ENCODE assay signal across 8 cellular contexts in genomic region chr2:3001595-3002184, GRCh38.
A peak's percentile ranks its signal among the peaks of the same experiment; 100 is the strongest.
DNase-seq lines count a peak whose midpoint lies in the region; ATAC-seq, FAIRE-seq and TF ChIP-seq lines count a peak whose summit lies in the region.

No MANE protein-coding gene starts in this region.

- H3K36me3 Mint-ChIP-seq in endodermal cell (ENCODE audit: low read depth) = no peaks in the 10 kb centered on the region

- H3K27me3 Mint-ChIP-seq in endodermal cell (ENCODE audit: insufficient read depth) = no peaks in the 10 kb centered on the region

- peak; percentile 49 for TF ChIP-seq CTCF in LNCAP (IDR thresholded peaks at IDR 0.05)
- peak; percentile 63 for TF ChIP-seq CTCF in endodermal cell (conservative IDR thresholded peaks at IDR 0.05)
- peak; percentile 24 for TF ChIP-seq CTCF in psoas muscle (IDR thresholded peaks at IDR 0.05)
- peak in 1 of 3 experiments; percentile 17 for TF ChIP-seq CTCF in esophagus muscularis mucosa (IDR thresholded peaks at IDR 0.05)

- WGBS in endodermal cell (ENCODE audit: insufficient coverage in 1 of 2, insufficient read length in 1 of 2), 2 experiments = 69 to 76% methylated on average over 9 to 13 of the region's 13 CpGs
- 13 to 16% (median 13%) methylated on average over 13 of the region's 13 CpGs for WGBS in psoas muscle, 3 donors
- 50% methylated on average over 13 of the region's 13 CpGs for WGBS in esophagus muscularis mucosa

- no peak overlapping the region for H3K9ac ChIP-seq in endodermal cell (ENCODE audit: extremely low read depth, low read length, poor library complexity, severe bottlenecking)

- H3K36me3 ChIP-seq in endodermal cell (ENCODE audit: control insufficient read depth, insufficient read depth, low read length) (no peaks in the 10 kb centered on the region), psoas muscle (ENCODE audit: insufficient read depth in 1 of 2, low read depth in 1 of 2) (no peaks in the 10 kb centered on the region), esophagus muscularis mucosa (no peaks in the 10 kb centered on the region)

- TF ChIP-seq POLR2A in esophagus muscularis mucosa (IDR thresholded peaks at IDR 0.05; ENCODE audit: low read depth) = no peak

- no peaks in the 10 kb centered on the region for H3K9me3 Mint-ChIP-seq in endodermal cell

- FAIRE-seq in GM19239 (lab: Jason Lieb, UNC) = no peak

- DNase-seq in endodermal cell (no peak), psoas muscle (no peak), esophagus muscularis mucosa (ENCODE audit: extremely low spot score) (no peak), GM19239 (ENCODE audit: insufficient read length, low spot score) (no peak)
- no peak for DNase-seq in activated CD4-positive, alpha-beta T cell treated with anti-CD3 and anti-CD28 coated beads for 48 hours

- H3K4me3 ChIP-seq in endodermal cell (ENCODE audit: low read length) (no peak overlapping the region), psoas muscle (no peak overlapping the region), esophagus muscularis mucosa (no peak overlapping the region)

- H3K27me3 ChIP-seq in endodermal cell (ENCODE audit: control insufficient read depth, insufficient read depth, low read length, poor library complexity, severe bottlenecking) = no peaks in the 10 kb centered on the region
- H3K27me3 ChIP-seq in psoas muscle (ENCODE audit: insufficient read depth in 3 of 3, low read length in 2 of 3) = peaks cover 0 to 1% (median 0%) of the 10 kb centered on the region in 3 donors
- peaks cover 0 to 12% (median 0%) of the 10 kb centered on the region in 4 donors for H3K27me3 ChIP-seq in esophagus muscularis mucosa

- ATAC-seq in GM18502 (IDR thresholded peaks at IDR 0.05; ENCODE audit: poor library complexity, unreplicated experiment) (peak; percentile 64), psoas muscle (peak in 1 of 4 donors; percentile 58), GM21367 (IDR thresholded peaks at IDR 0.05; ENCODE audit: unreplicated experiment) (no peak)

- H3K4me3 Mint-ChIP-seq in endodermal cell = no peak overlapping the region

- H3K27ac Mint-ChIP-seq in endodermal cell = no peak overlapping the region

- H3K9me3 ChIP-seq in endodermal cell (ENCODE audit: control insufficient read depth, low read length) (no peaks in the 10 kb centered on the region), psoas muscle (no peaks in the 10 kb centered on the region), esophagus muscularis mucosa (no peaks in the 10 kb centered on the region)

- no peak for TF ChIP-seq EP300 in esophagus muscularis mucosa (IDR thresholded peaks at IDR 0.05)

- H3K27ac ChIP-seq in endodermal cell (ENCODE audit: low read depth, low read length) = no peak overlapping the region
- H3K27ac ChIP-seq in psoas muscle = no peak overlapping the region
- no peak overlapping the region for H3K27ac ChIP-seq in esophagus muscularis mucosa (replicated peaks in 1 of 4)

- no peaks in the 10 kb centered on the region for H3K4me1 Mint-ChIP-seq in endodermal cell

- H3K4me1 ChIP-seq in endodermal cell (ENCODE audit: control insufficient read depth, insufficient read depth, low read length) (no peaks in the 10 kb centered on the region), psoas muscle (no peaks in the 10 kb centered on the region), esophagus muscularis mucosa (no peaks in the 10 kb centered on the region)

- intact Hi-C loops in psoas muscle (cut with DNase I) (loop anchor here in 1 of 2 donors (2.0 kb wide), 1 partner anchor 301 kb away; no protein-coding TSS in a partner anchor), esophagus muscularis mucosa (cut with DNase I) (no loop called here)
